ENCODE assay signal across 21 cellular contexts in genomic region chr2:239905306-239905705, GRCh38.
A peak's percentile ranks its signal among the peaks of the same experiment; 100 is the strongest.
DNase-seq lines count a peak whose midpoint lies in the region; ATAC-seq and TF ChIP-seq lines count a peak whose summit lies in the region.
"Had no signal": no experiment of that assay in that cellular context is flagged by ENCODE, and none has a peak within 500 bp of the region (broad histone marks: within the 10 kb centered on the region; RNA-seq: fewer than 3 reads in every experiment).

No MANE protein-coding gene starts in this region.

- CTCF ChIA-PET in Calu3 (lab: Charles Lee) = no interaction called here

- peaks cover 5% of the 10 kb centered on the region for H3K36me3 Mint-ChIP-seq in Calu3 (ENCODE audit: insufficient read depth, unreplicated experiment)

- H3K4me1 Mint-ChIP-seq in Calu3 (ENCODE audit: low read depth, unreplicated experiment) = no peaks in the 10 kb centered on the region

- H3K36me3 ChIP-seq in left ventricle myocardium inferior (no peaks in the 10 kb centered on the region), WERI-Rb-1 (no peaks in the 10 kb centered on the region), vagina (no peaks in the 10 kb centered on the region)
- H3K36me3 ChIP-seq: Peyer's patch had no signal

- H3K4me1 ChIP-seq in left ventricle myocardium inferior (no peaks in the 10 kb centered on the region), vagina (no peaks in the 10 kb centered on the region)
- H3K4me1 ChIP-seq: Peyer's patch had no signal

- peaks cover 13% of the 10 kb centered on the region for H3K27me3 Mint-ChIP-seq in Calu3 (ENCODE audit: unreplicated experiment)

- DNase-seq in Right ventricle myocardium inferior (ENCODE audit: missing footprints) (peak; percentile 32), left ventricle myocardium inferior (no peak), WERI-Rb-1 (peak; percentile 92), islet precursor cell (peak; percentile 28), vagina (ENCODE audit: extremely low spot score in 2 of 2) (peak; percentile 42 to 58), Calu3 (no peak), NK-92 (lab: John Stamatoyannopoulos, UW; ENCODE audit: unreplicated experiment) (no peak), NCI-H510A (lab: John Stamatoyannopoulos, UW) (no peak)
- DNase-seq: HFFc6, KBM-7, NCI-H1092 treated with DMSO at 0.1 percent for 48 hours, NCI-H146, NCI-H2029, NCI-H2227 treated with DMSO at 0.1 percent for 48 hours, NCI-H510A treated with DMSO at 0.1 percent for 48 hours, NCI-H748 treated with DMSO at 0.1 percent for 48 hours had no signal

- peaks cover 3% of the 10 kb centered on the region for H3K9me3 Mint-ChIP-seq in Calu3 (ENCODE audit: low read depth, unreplicated experiment)

- no TSS peak for BruUV-seq in Calu3 (replicated peaks; lab: Mats Ljungman, UMichigan)

- TF ChIP-seq CTCF in left ventricle myocardium inferior (IDR thresholded peaks at IDR 0.05; ENCODE audit: borderline replicate concordance) (no peak), WERI-Rb-1 (IDR thresholded peaks at IDR 0.05; ENCODE audit: low read depth, low read length) (no peak), vagina (IDR thresholded peaks at IDR 0.05) (no peak), Calu3 (IDR thresholded peaks at IDR 0.05; ENCODE audit: unreplicated experiment) (no peak)

- no peak overlapping the region for H3K4me3 ChIP-seq in left ventricle myocardium inferior
- H3K4me3 ChIP-seq in WERI-Rb-1 (ENCODE audit: low read depth, low read length) = no peak overlapping the region
- H3K4me3 ChIP-seq in vagina = no peak overlapping the region
- H3K4me3 ChIP-seq: Peyer's patch had no signal

- TF ChIP-seq POLR2A in vagina (IDR thresholded peaks at IDR 0.05) = no peak

- H3K27me3 ChIP-seq in left ventricle myocardium inferior (ENCODE audit: low read depth) (no peaks in the 10 kb centered on the region), WERI-Rb-1 (ENCODE audit: insufficient read depth, low read depth, severe bottlenecking) (no peaks in the 10 kb centered on the region), vagina (no peaks in the 10 kb centered on the region)
- H3K27me3 ChIP-seq: Peyer's patch had no signal

- H3K27ac ChIP-seq in left ventricle myocardium inferior (replicated peaks) (no peak overlapping the region), WERI-Rb-1 (peak overlapping the region; percentile 70), vagina (no peak overlapping the region)
- H3K27ac ChIP-seq: HL-60, Peyer's patch had no signal

- ATAC-seq in Right ventricle myocardium inferior = no peak
- ATAC-seq: HepG2 had no signal

- no peak overlapping the region for H3K27ac Mint-ChIP-seq in Calu3 (ENCODE audit: unreplicated experiment)
- H3K27ac Mint-ChIP-seq: B cell, HFFc6 had no signal

- intact Hi-C loops in Right ventricle myocardium inferior (cut with DNase I) (no loop called here), left ventricle myocardium inferior (cut with micrococcal nuclease) (no loop called here), vagina (cut with DNase I) (no loop called here), Calu3 (cut with micrococcal nuclease; ENCODE audit: unreplicated experiment) (no loop called here)

- peaks cover 5% of the 10 kb centered on the region for H3K9me3 ChIP-seq in left ventricle myocardium inferior (replicated peaks)
- H3K9me3 ChIP-seq in WERI-Rb-1 (ENCODE audit: severe bottlenecking) = no peaks in the 10 kb centered on the region
- no peaks in the 10 kb centered on the region for H3K9me3 ChIP-seq in vagina
- H3K9me3 ChIP-seq: Peyer's patch had no signal

- H3K4me3 Mint-ChIP-seq in Calu3 (ENCODE audit: low read depth, unreplicated experiment) = no peak overlapping the region
- H3K4me3 Mint-ChIP-seq: B cell, CD14-positive monocyte, HFFc6 had no signal

Comparison
In these comparisons a context has a peak if more than half of its experiments do, and no peak if none do; other contexts are left out.
1. DNase-seq: peak in Right ventricle myocardium inferior (single experiment), WERI-Rb-1 (single experiment), islet precursor cell (single experiment) and vagina (2 of 2); none in left ventricle myocardium inferior (single experiment), Calu3 (single experiment), NK-92 (single experiment) and NCI-H510A (single experiment).